ENCODE assay signal across 9 cellular contexts in genomic region chr2:150133623-150134022, GRCh38.
A peak's percentile ranks its signal among the peaks of the same experiment; 100 is the strongest.
DNase-seq lines count a peak whose midpoint lies in the region; ATAC-seq, FAIRE-seq and TF ChIP-seq lines count a peak whose summit lies in the region.
"Had no signal": no experiment of that assay in that cellular context is flagged by ENCODE, and none has a peak within 500 bp of the region (broad histone marks: within the 10 kb centered on the region; RNA-seq: fewer than 3 reads in every experiment).

No MANE protein-coding gene starts in this region.

- no peak for FAIRE-seq in pancreas (lab: Jason Lieb, UNC)

- H3K27ac ChIP-seq in pancreas (no peak overlapping the region), A673 (ENCODE audit: low read depth, low read length, poor library complexity, severe bottlenecking) (no peak overlapping the region), ascending aorta (no peak overlapping the region)

- no peak overlapping the region for H3K4me3 Mint-ChIP-seq in activated T-helper 17 cell treated with anti-CD3 and anti-CD28 coated beads, Interleukin-2, amount 50 U/mL, for 72 hours
- H3K4me3 Mint-ChIP-seq: IgD-negative memory B cell had no signal

- POLR2A ChIA-PET in A673 (lab: Charles Lee; ENCODE audit: low non-redundant PET): no interaction called here

- BruUV-seq in A673 (replicated peaks; lab: Mats Ljungman, UMichigan): no TSS peak

- H3K9me3 ChIP-seq in pancreas (no peaks in the 10 kb centered on the region), A673 (ENCODE audit: low read depth, low read length, poor library complexity, severe bottlenecking) (no peaks in the 10 kb centered on the region), ascending aorta (no peaks in the 10 kb centered on the region)

- H3K27me3 ChIP-seq in pancreas (no peaks in the 10 kb centered on the region), A673 (replicated peaks; ENCODE audit: insufficient read depth, low read depth, low read length, poor library complexity) (no peaks in the 10 kb centered on the region), ascending aorta (no peaks in the 10 kb centered on the region)

- peak; percentile 88 for DNase-seq in DMS53 (lab: John Stamatoyannopoulos, UW)
- DNase-seq in pancreas: no peak
- DNase-seq in midbrain (lab: John Stamatoyannopoulos, UW): no peak
- DNase-seq in A673 (ENCODE audit: low spot score): no peak
- no peak for DNase-seq in ascending aorta (ENCODE audit: low spot score in 2 of 2)

- H3K9me3 Mint-ChIP-seq in activated T-helper 17 cell treated with anti-CD3 and anti-CD28 coated beads, Interleukin-2, amount 50 U/mL, for 72 hours: peaks cover 5% of the 10 kb centered on the region

- intact Hi-C loops in pancreas (cut with DNase I): no loop called here
- intact Hi-C loops in A673 (cut with micrococcal nuclease; ENCODE audit: unreplicated experiment): no loop called here
- intact Hi-C loops in ascending aorta (cut with DNase I): no loop called here

- peaks cover 6 to 18% (median 13%) of the 10 kb centered on the region in 3 donors for H3K4me1 ChIP-seq in pancreas
- H3K4me1 ChIP-seq in A673 (ENCODE audit: insufficient read depth, low read length, poor library complexity, severe bottlenecking): no peaks in the 10 kb centered on the region
- no peaks in the 10 kb centered on the region for H3K4me1 ChIP-seq in ascending aorta

- TF ChIP-seq CTCF in pancreas (IDR thresholded peaks at IDR 0.05): no peak
- no peak for TF ChIP-seq CTCF in A673 (conservative IDR thresholded peaks at IDR 0.05; ENCODE audit: low read depth, low read length)
- no peak for TF ChIP-seq CTCF in ascending aorta (IDR thresholded peaks at IDR 0.05)

- WGBS in pancreas, 2 donors: 86 to 94% methylated on average over 5 of the region's 5 CpGs

- no peak overlapping the region for H3K4me3 ChIP-seq in pancreas
- no peak overlapping the region for H3K4me3 ChIP-seq in A673 (ENCODE audit: low read depth, low read length, poor library complexity, severe bottlenecking)
- H3K4me3 ChIP-seq in ascending aorta: no peak overlapping the region

- H3K27me3 Mint-ChIP-seq in activated T-helper 17 cell treated with anti-CD3 and anti-CD28 coated beads, Interleukin-2, amount 50 U/mL, for 72 hours: peaks cover 5% of the 10 kb centered on the region
- H3K27me3 Mint-ChIP-seq: IgD-negative memory B cell had no signal

- ATAC-seq in GM19463 (IDR thresholded peaks at IDR 0.05; ENCODE audit: unreplicated experiment) (peak; percentile 96), HG03460 (IDR thresholded peaks at IDR 0.05; ENCODE audit: unreplicated experiment) (peak; percentile 98), pancreas (peak; percentile 50 to 77 (median 63))
- peak; percentile 90 for ATAC-seq in activated T-helper 17 cell treated with anti-CD3 and anti-CD28 coated beads, Interleukin-2, amount 50 U/mL, for 72 hours (replicated peaks)

- CTCF ChIA-PET in A673 (lab: Charles Lee): no interaction called here

- H3K4me1 Mint-ChIP-seq in activated T-helper 17 cell treated with anti-CD3 and anti-CD28 coated beads, Interleukin-2, amount 50 U/mL, for 72 hours: no peaks in the 10 kb centered on the region
- H3K4me1 Mint-ChIP-seq: IgD-negative memory B cell had no signal

- no peaks in the 10 kb centered on the region for H3K36me3 Mint-ChIP-seq in activated T-helper 17 cell treated with anti-CD3 and anti-CD28 coated beads, Interleukin-2, amount 50 U/mL, for 72 hours (ENCODE audit: low read depth)
- H3K36me3 Mint-ChIP-seq: IgD-negative memory B cell had no signal

- no peak overlapping the region for H3K27ac Mint-ChIP-seq in activated T-helper 17 cell treated with anti-CD3 and anti-CD28 coated beads, Interleukin-2, amount 50 U/mL, for 72 hours
- H3K27ac Mint-ChIP-seq: IgD-negative memory B cell had no signal

- no peaks in the 10 kb centered on the region for H3K36me3 ChIP-seq in pancreas
- H3K36me3 ChIP-seq in A673 (ENCODE audit: insufficient read depth, low read length, poor library complexity, severe bottlenecking): no peaks in the 10 kb centered on the region
- no peaks in the 10 kb centered on the region for H3K36me3 ChIP-seq in ascending aorta
